In the genomic region with DNA sequence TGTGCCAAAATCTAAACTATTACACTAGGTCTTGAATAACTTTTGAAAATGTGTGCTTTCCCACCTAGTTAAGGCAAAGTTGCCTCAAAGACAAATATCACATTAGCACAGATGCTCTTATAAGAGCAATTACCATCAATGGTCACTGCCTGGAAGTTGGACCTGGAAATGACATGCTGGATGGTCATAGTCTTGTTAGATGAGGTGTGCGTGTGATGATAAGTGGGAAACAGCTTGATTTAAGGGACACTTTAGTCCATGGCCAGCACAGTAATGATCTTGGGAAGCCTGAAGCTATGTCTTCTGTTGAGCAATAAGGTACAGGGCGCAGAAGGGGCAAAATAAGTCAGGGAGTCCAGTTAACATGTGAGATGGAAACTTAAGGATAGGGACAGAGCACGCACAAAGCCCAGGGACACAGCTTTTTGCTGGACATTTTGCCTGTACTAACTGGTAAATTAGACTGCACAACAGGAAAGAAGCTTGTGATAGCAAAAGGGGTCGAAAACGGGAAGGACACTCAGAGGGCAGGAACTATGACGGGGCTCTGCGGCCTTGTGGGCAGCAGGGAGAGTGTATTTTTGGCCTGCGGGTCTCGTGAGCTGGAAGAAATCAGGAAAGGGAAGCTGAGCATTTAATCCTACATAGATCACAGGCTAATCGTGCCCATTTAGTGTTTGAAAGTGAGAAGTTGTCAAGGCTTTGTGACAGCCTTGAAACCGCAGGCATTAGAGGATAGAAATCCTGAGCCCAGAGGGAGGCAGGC, we compare ENCODE assay signal across 15 cellular contexts.
DNase-seq lines count a peak whose midpoint lies in the region; ATAC-seq and TF ChIP-seq lines count a peak whose summit lies in the region.
"Had no signal": no experiment of that assay in that cellular context is flagged by ENCODE, and none has a peak within 500 bp of the region (broad histone marks: within the 10 kb centered on the region; RNA-seq: fewer than 3 reads in every experiment).

No MANE protein-coding gene starts in this region.

- H3K4me3 Mint-ChIP-seq in CD14-positive monocyte = peak overlapping the region; percentile 58 to 85
- no peak overlapping the region for H3K4me3 Mint-ChIP-seq in naive thymus-derived CD4-positive, alpha-beta T cell
- H3K4me3 Mint-ChIP-seq: endodermal cell had no signal

- H3K4me1 ChIP-seq in heart left ventricle = peaks cover 0 to 54% (median 5%) of the 10 kb centered on the region in 12 donors
- no peaks in the 10 kb centered on the region for H3K4me1 ChIP-seq in naive thymus-derived CD4-positive, alpha-beta T cell (ENCODE audit: control insufficient read depth in 2 of 2, insufficient read depth in 2 of 2, low read length in 2 of 2)

- no peaks in the 10 kb centered on the region for H3K9me3 ChIP-seq in heart left ventricle
- no peaks in the 10 kb centered on the region for H3K9me3 ChIP-seq in naive thymus-derived CD4-positive, alpha-beta T cell (ENCODE audit: control insufficient read depth in 2 of 3, low read length in 3 of 3)
- H3K9me3 ChIP-seq: neutrophil had no signal

- no peaks in the 10 kb centered on the region for H3K27me3 ChIP-seq in heart left ventricle
- peaks cover 0 to 3% of the 10 kb centered on the region in 2 donors for H3K27me3 ChIP-seq in naive thymus-derived CD4-positive, alpha-beta T cell (ENCODE audit: control insufficient read depth in 2 of 2, insufficient read depth in 2 of 2, low read length in 2 of 2)

- H3K4me1 Mint-ChIP-seq in CD14-positive monocyte = peaks cover 50% of the 10 kb centered on the region
- peaks cover 0 to 2% (median 0%) of the 10 kb centered on the region in 7 donors for H3K4me1 Mint-ChIP-seq in naive thymus-derived CD4-positive, alpha-beta T cell

- no peaks in the 10 kb centered on the region for H3K36me3 ChIP-seq in heart left ventricle
- no peaks in the 10 kb centered on the region for H3K36me3 ChIP-seq in naive thymus-derived CD4-positive, alpha-beta T cell (ENCODE audit: control insufficient read depth in 2 of 3, insufficient read depth in 3 of 3, low read length in 3 of 3)
- H3K36me3 ChIP-seq: neutrophil had no signal

- peak; percentile 82 for DNase-seq in CD14-positive monocyte (ENCODE audit: low spot score)
- DNase-seq in RPMI7951 (ENCODE audit: low read depth) = peak; percentile 80
- peak in 4 of 5 donors; percentile 47 to 64 (median 54) for DNase-seq in heart left ventricle
- DNase-seq in naive thymus-derived CD4-positive, alpha-beta T cell = no peak
- no peak for DNase-seq in NCI-H2171 (lab: John Stamatoyannopoulos, UW)
- no peak for DNase-seq in NCI-H526 treated with DMSO at 0.1 percent for 48 hours (lab: John Stamatoyannopoulos, UW)
- DNase-seq: activated naive CD4-positive, alpha-beta T cell; DMS79; endodermal cell; NCI-H510A treated with DMSO at 0.1 percent for 48 hours had no signal

- H3K27me3 Mint-ChIP-seq in CD14-positive monocyte (ENCODE audit: low read depth in 3 of 3) = peaks cover 3 to 19% (median 12%) of the 10 kb centered on the region in 3 donors
- peaks cover 0 to 11% (median 4%) of the 10 kb centered on the region in 5 donors for H3K27me3 Mint-ChIP-seq in naive thymus-derived CD4-positive, alpha-beta T cell

- TF ChIP-seq CTCF in CD14-positive monocyte (IDR thresholded peaks at IDR 0.05) (no peak), heart left ventricle (IDR thresholded peaks at IDR 0.05) (no peak)

- peak overlapping the region in 3 of 12 donors; percentile 17 to 27 (median 25) for H3K27ac ChIP-seq in heart left ventricle
- no peak overlapping the region for H3K27ac ChIP-seq in naive thymus-derived CD4-positive, alpha-beta T cell (ENCODE audit: low read depth, low read length)
- H3K27ac ChIP-seq: neutrophil, RWPE1 had no signal

- intact Hi-C loops in CD14-positive monocyte (cut with micrococcal nuclease) (no loop called here), heart left ventricle (cut with DNase I) (loop anchor here in 1 of 10 donors (10.0 kb wide), 1 partner anchor 56 kb away; no protein-coding TSS in a partner anchor)
- intact Hi-C loops in naive thymus-derived CD4-positive, alpha-beta T cell (cut with micrococcal nuclease) = no loop called here

- H3K36me3 Mint-ChIP-seq in CD14-positive monocyte = peaks cover 0 to 10% of the 10 kb centered on the region in 2 donors
- H3K36me3 Mint-ChIP-seq in naive thymus-derived CD4-positive, alpha-beta T cell = no peaks in the 10 kb centered on the region

- H3K27ac Mint-ChIP-seq in CD14-positive monocyte = peak overlapping the region; percentile 71 to 93 (median 90)
- no peak overlapping the region for H3K27ac Mint-ChIP-seq in naive thymus-derived CD4-positive, alpha-beta T cell
- H3K27ac Mint-ChIP-seq: endodermal cell had no signal

- POLR2A ChIA-PET in naive thymus-derived CD4-positive, alpha-beta T cell (lab: Charles Lee) = no interaction called here

- H3K9me3 Mint-ChIP-seq in CD14-positive monocyte = peaks cover 0 to 4% (median 0%) of the 10 kb centered on the region in 7 donors
- H3K9me3 Mint-ChIP-seq in naive thymus-derived CD4-positive, alpha-beta T cell = peaks cover 0 to 9% (median 3%) of the 10 kb centered on the region in 11 donors
- H3K9me3 Mint-ChIP-seq: endodermal cell had no signal

- WGBS in heart left ventricle, 4 donors = 39 to 58% (median 46%) methylated on average over 11 of the region's 11 CpGs

- peak; percentile 29 to 80 (median 62) for ATAC-seq in heart left ventricle
- ATAC-seq in naive thymus-derived CD4-positive, alpha-beta T cell = peak; percentile 75
- ATAC-seq in HG02610 (IDR thresholded peaks at IDR 0.05; ENCODE audit: unreplicated experiment) = no peak
- no peak for ATAC-seq in HG02763 (IDR thresholded peaks at IDR 0.05; ENCODE audit: unreplicated experiment)

- CTCF ChIA-PET in naive thymus-derived CD4-positive, alpha-beta T cell (lab: Charles Lee) = no interaction called here

- H3K4me3 ChIP-seq in heart left ventricle = no peak overlapping the region
- no peak overlapping the region for H3K4me3 ChIP-seq in naive thymus-derived CD4-positive, alpha-beta T cell (ENCODE audit: low read length)
- H3K4me3 ChIP-seq: lung had no signal

- TF ChIP-seq POLR2A in heart left ventricle (IDR thresholded peaks at IDR 0.05) = no peak

Comparison
In these comparisons a context has a peak if more than half of its experiments do, and no peak if none do; other contexts are left out.
1. DNase-seq: peak in CD14-positive monocyte (single experiment), RPMI7951 (single experiment) and heart left ventricle (4 of 5); none in naive thymus-derived CD4-positive, alpha-beta T cell (0 of 9), NCI-H2171 (single experiment) and NCI-H526 treated with DMSO at 0.1 percent for 48 hours (single experiment).
2. H3K27ac Mint-ChIP-seq: peak in CD14-positive monocyte (7 of 7); none in naive thymus-derived CD4-positive, alpha-beta T cell (0 of 9).
3. H3K4me3 Mint-ChIP-seq: peak in CD14-positive monocyte (2 of 2); none in naive thymus-derived CD4-positive, alpha-beta T cell (0 of 10).
4. ATAC-seq: peak in heart left ventricle (4 of 4) and naive thymus-derived CD4-positive, alpha-beta T cell (single experiment); none in HG02610 (single experiment) and HG02763 (single experiment).